In genomic region chr1:236460103-236460502, GRCh38 we compare ENCODE assay signal across 34 cellular contexts.
"Had no signal": no experiment of that assay in that cellular context is flagged by ENCODE, and none has a peak within 500 bp of the region (broad histone marks: within the 10 kb centered on the region; RNA-seq: fewer than 3 reads in every experiment).

No MANE protein-coding gene starts in this region.

- H3K9me3 ChIP-seq: MG63 had no signal

- DNase-seq: Karpas-422, Kasumi-1, MG63, MM.1S, MV-4-11, NCI-H1048, NCI-H1092, NCI-H1092 treated with DMSO at 0.1 percent for 48 hours, NCI-H1105, NCI-H1105 treated with DMSO at 0.1 percent for 48 hours, NCI-H1417, NCI-H1417 treated with DMSO at 0.1 percent for 48 hours, NCI-H1436, NCI-H1436 treated with DMSO at 0.1 percent for 48 hours, NCI-H146, NCI-H1694, NCI-H1694 treated with DMSO at 0.1 percent for 48 hours, NCI-H187, NCI-H187 treated with DMSO at 0.1 percent for 48 hours, NCI-H1930, NCI-H2029, NCI-H2029 treated with DMSO at 0.1 percent for 48 hours, NCI-H2081, NCI-H2081 treated with DMSO at 0.1 percent for 48 hours, NCI-H2107, NCI-H2171, NCI-H2171 treated with DMSO at 0.1 percent for 48 hours, NCI-H2227 treated with DMSO at 0.1 percent for 48 hours, NCI-H226, NCI-H345, NCI-H446, NCI-H446 treated with DMSO at 0.1 percent for 48 hours, NCI-H510A, NCI-H510A treated with DMSO at 0.1 percent for 48 hours had no signal

- H3K36me3 ChIP-seq: MG63 had no signal

- H3K4me3 ChIP-seq: MG63 had no signal
